Comparison of ENCODE assay signal across 31 cellular contexts in the genomic region with DNA sequence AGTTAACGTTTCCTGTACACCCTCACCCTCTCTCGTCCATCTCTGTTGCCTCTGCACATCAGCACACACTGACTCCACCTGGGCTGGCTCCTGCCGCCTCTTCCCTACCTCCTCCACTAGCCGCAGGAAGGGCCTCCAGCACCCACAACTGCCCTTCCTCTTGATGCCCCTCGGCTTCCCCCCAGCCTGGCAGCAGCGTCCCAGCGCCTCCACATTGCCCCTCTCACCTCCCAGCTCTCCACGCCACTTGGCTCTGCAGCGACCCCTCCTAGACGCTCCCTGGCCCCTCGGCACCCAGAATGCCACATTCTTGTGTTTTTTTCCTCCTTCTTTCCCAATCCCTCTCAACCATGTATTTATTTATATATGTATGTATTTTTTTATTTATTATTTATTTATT.
"Had no signal": no experiment of that assay in that cellular context is flagged by ENCODE, and none has a peak within 500 bp of the region (broad histone marks: within the 10 kb centered on the region; RNA-seq: fewer than 3 reads in every experiment).

No MANE protein-coding gene starts in this region.

- DNase-seq: activated CD4-positive, alpha-beta memory T cell treated with anti-CD3 and anti-CD28 coated beads for 36 hours; activated CD4-positive, alpha-beta T cell treated with anti-CD3 and anti-CD28 coated beads for 36 hours; activated CD4-positive, alpha-beta T cell treated with anti-CD3 and anti-CD28 coated beads, Interleukin-2, amount 10 ng/mL, durations not matched to agents 24 days and 14 days; activated CD4-positive, CD25-positive, alpha-beta regulatory T cell; activated CD4-positive, CD25-positive, alpha-beta regulatory T cell treated with anti-CD3 and anti-CD28 coated beads, Interleukin-2, amount 50 U/mL, for 72 hours; activated CD8-positive, alpha-beta memory T cell treated with anti-CD3 and anti-CD28 coated beads, Interleukin-2, amount 50 U/mL, for 4 hours; activated CD8-positive, alpha-beta T cell treated with anti-CD3 and anti-CD28 coated beads, Interleukin-2, amount 10 ng/mL, durations not matched to agents 7 days and 5 days; activated effector memory CD4-positive, alpha-beta T cell treated with anti-CD3 and anti-CD28 coated beads, Interleukin-2, amount 50 U/mL, for 16 hours; activated naive CD4-positive, alpha-beta T cell treated with anti-CD3 and anti-CD28 coated beads, Interleukin-2, amount 10 ng/mL, durations not matched to agents 7 days and 5 days; activated naive CD8-positive, alpha-beta T cell treated with anti-CD3 and anti-CD28 coated beads, Interleukin-2, amount 10 ng/mL, durations not matched to agents 7 days and 5 days; activated T-cell treated with anti-CD3 and anti-CD28 coated beads, Interleukin-2, amount 50 U/mL, for 1 hour; activated T-cell treated with anti-CD3 and anti-CD28 coated beads, Interleukin-2, amount 50 U/mL, for 48 hours; central memory CD4-positive, alpha-beta T cell; cerebellar nuclear complex; dorsolateral prefrontal cortex; effector memory CD4-positive, alpha-beta T cell; erythroblast; foreskin keratinocyte; gastrocnemius medialis; T-helper 2 cell had no signal

- H3K9me3 ChIP-seq: ascending aorta, breast epithelium, esophagus muscularis mucosa, gastrocnemius medialis had no signal

- H3K27ac Mint-ChIP-seq: activated CD4-positive, alpha-beta memory T cell treated with anti-CD3 and anti-CD28 coated beads for 36 hours; activated CD4-positive, alpha-beta T cell treated with anti-CD3 and anti-CD28 coated beads for 36 hours; activated CD4-positive, alpha-beta T cell treated with anti-CD3 and anti-CD28 coated beads, Interleukin-2, amount 10 ng/mL, durations not matched to agents 24 days and 14 days; activated CD8-positive, alpha-beta memory T cell treated with anti-CD3 and anti-CD28 coated beads, Interleukin-2, amount 10 ng/mL, durations not matched to agents 7 days and 5 days; activated CD8-positive, alpha-beta T cell treated with anti-CD3 and anti-CD28 coated beads, Interleukin-2, amount 10 ng/mL, durations not matched to agents 7 days and 5 days; activated naive CD4-positive, alpha-beta T cell treated with anti-CD3 and anti-CD28 coated beads, Interleukin-2, amount 10 ng/mL, durations not matched to agents 7 days and 5 days; activated naive CD4-positive, alpha-beta T cell treated with anti-CD3 and anti-CD28 coated beads, Interleukin-2, amount 50 U/mL, for 72 hours; activated naive CD8-positive, alpha-beta T cell treated with anti-CD3 and anti-CD28 coated beads, Interleukin-2, amount 10 ng/mL, durations not matched to agents 7 days and 5 days; activated T-helper 1 cell treated with anti-CD3 and anti-CD28 coated beads, Interleukin-12 subunit alpha, Interleukin-12 subunit beta, Interleukin-2, Interleukin-4 antibody, amounts not matched to agents 30 ng/mL and 10 ng/mL and 1 ng/mL, durations not matched to agents 14 hours and 24 hours and 36 hours; activated T-helper 2 cell treated with anti-CD3 and anti-CD28 coated beads, Interferon-gamma antibody, Interleukin-2, Interleukin-4, amounts not matched to agents 10 μg/mL and 5 μg/mL and 100 μg/mL, durations not matched to agents 14 hours and 24 hours and 36 hours; dendritic cell treated with granulocyte-macrophage colony-stimulating factor and Interleukin-4, amounts not matched to agents 40 ng/mL and 50 ng/mL, for 4 days had no signal

- H3K36me3 ChIP-seq: ascending aorta, breast epithelium, cardiac muscle cell, esophagus muscularis mucosa, gastrocnemius medialis had no signal

- H3K27ac ChIP-seq: ascending aorta, breast epithelium, cardiac muscle cell, coronary artery, dorsolateral prefrontal cortex, esophagus muscularis mucosa, foreskin keratinocyte, gastrocnemius medialis had no signal

- H3K27me3 ChIP-seq: ascending aorta, breast epithelium, cardiac muscle cell, esophagus muscularis mucosa, foreskin keratinocyte, gastrocnemius medialis had no signal

- H3K9me3 Mint-ChIP-seq: activated CD4-positive, alpha-beta memory T cell treated with anti-CD3 and anti-CD28 coated beads for 36 hours; activated CD4-positive, alpha-beta T cell treated with anti-CD3 and anti-CD28 coated beads, Interleukin-2, amount 10 ng/mL, durations not matched to agents 24 days and 14 days; activated naive CD4-positive, alpha-beta T cell treated with anti-CD3 and anti-CD28 coated beads, Interleukin-2, amount 10 ng/mL, durations not matched to agents 7 days and 5 days; activated naive CD4-positive, alpha-beta T cell treated with anti-CD3 and anti-CD28 coated beads, Interleukin-2, amount 50 U/mL, for 72 hours; activated naive CD8-positive, alpha-beta T cell treated with anti-CD3 and anti-CD28 coated beads, Interleukin-2, amount 10 ng/mL, durations not matched to agents 7 days and 5 days; activated T-helper 1 cell treated with anti-CD3 and anti-CD28 coated beads, Interleukin-12 subunit alpha, Interleukin-12 subunit beta, Interleukin-2, Interleukin-4 antibody, amounts not matched to agents 30 ng/mL and 10 ng/mL and 1 ng/mL, durations not matched to agents 14 hours and 24 hours and 36 hours; activated T-helper 2 cell treated with anti-CD3 and anti-CD28 coated beads, Interferon-gamma antibody, Interleukin-2, Interleukin-4, amounts not matched to agents 10 μg/mL and 5 μg/mL and 100 μg/mL, durations not matched to agents 14 hours and 24 hours and 36 hours; brain; dendritic cell treated with granulocyte-macrophage colony-stimulating factor and Interleukin-4, amounts not matched to agents 40 ng/mL and 50 ng/mL, for 4 days had no signal

- H3K4me1 ChIP-seq: ascending aorta, breast epithelium, esophagus muscularis mucosa, foreskin keratinocyte, gastrocnemius medialis had no signal

- H3K27me3 Mint-ChIP-seq: activated CD4-positive, alpha-beta T cell treated with anti-CD3 and anti-CD28 coated beads for 36 hours; activated CD4-positive, alpha-beta T cell treated with anti-CD3 and anti-CD28 coated beads, Interleukin-2, amount 10 ng/mL, durations not matched to agents 24 days and 14 days; activated naive CD8-positive, alpha-beta T cell treated with anti-CD3 and anti-CD28 coated beads, Interleukin-2, amount 10 ng/mL, durations not matched to agents 7 days and 5 days; brain had no signal

- H3K4me3 Mint-ChIP-seq: activated CD4-positive, alpha-beta memory T cell treated with anti-CD3 and anti-CD28 coated beads for 36 hours; activated CD4-positive, alpha-beta T cell treated with anti-CD3 and anti-CD28 coated beads for 36 hours; activated CD4-positive, alpha-beta T cell treated with anti-CD3 and anti-CD28 coated beads, Interleukin-2, amount 10 ng/mL, durations not matched to agents 24 days and 14 days; activated CD8-positive, alpha-beta memory T cell treated with anti-CD3 and anti-CD28 coated beads, Interleukin-2, amount 10 ng/mL, durations not matched to agents 7 days and 5 days; activated CD8-positive, alpha-beta T cell treated with anti-CD3 and anti-CD28 coated beads, Interleukin-2, amount 10 ng/mL, durations not matched to agents 7 days and 5 days; activated naive CD4-positive, alpha-beta T cell treated with anti-CD3 and anti-CD28 coated beads, Interleukin-2, amount 10 ng/mL, durations not matched to agents 7 days and 5 days; activated naive CD8-positive, alpha-beta T cell treated with anti-CD3 and anti-CD28 coated beads, Interleukin-2, amount 10 ng/mL, durations not matched to agents 7 days and 5 days; activated T-helper 1 cell treated with anti-CD3 and anti-CD28 coated beads, Interleukin-12 subunit alpha, Interleukin-12 subunit beta, Interleukin-2, Interleukin-4 antibody, amounts not matched to agents 30 ng/mL and 10 ng/mL and 1 ng/mL, durations not matched to agents 14 hours and 24 hours and 36 hours; brain; dendritic cell treated with granulocyte-macrophage colony-stimulating factor and Interleukin-4, amounts not matched to agents 40 ng/mL and 50 ng/mL, for 4 days had no signal

- H3K4me3 ChIP-seq: ascending aorta, breast epithelium, cardiac muscle cell, coronary artery, dorsolateral prefrontal cortex, esophagus muscularis mucosa, gastrocnemius medialis had no signal

- H3K36me3 Mint-ChIP-seq: activated CD4-positive, alpha-beta memory T cell treated with anti-CD3 and anti-CD28 coated beads for 36 hours; activated CD8-positive, alpha-beta memory T cell treated with anti-CD3 and anti-CD28 coated beads, Interleukin-2, amount 10 ng/mL, durations not matched to agents 7 days and 5 days; activated naive CD4-positive, alpha-beta T cell treated with anti-CD3 and anti-CD28 coated beads, Interleukin-2, amount 10 ng/mL, durations not matched to agents 7 days and 5 days; activated naive CD4-positive, alpha-beta T cell treated with anti-CD3 and anti-CD28 coated beads, Interleukin-2, amount 50 U/mL, for 72 hours; activated naive CD8-positive, alpha-beta T cell treated with anti-CD3 and anti-CD28 coated beads, Interleukin-2, amount 10 ng/mL, durations not matched to agents 7 days and 5 days had no signal

- H3K4me1 Mint-ChIP-seq: activated CD4-positive, alpha-beta T cell treated with anti-CD3 and anti-CD28 coated beads for 36 hours; activated CD4-positive, alpha-beta T cell treated with anti-CD3 and anti-CD28 coated beads, Interleukin-2, amount 10 ng/mL, durations not matched to agents 24 days and 14 days; activated CD8-positive, alpha-beta memory T cell treated with anti-CD3 and anti-CD28 coated beads, Interleukin-2, amount 10 ng/mL, durations not matched to agents 7 days and 5 days; activated naive CD4-positive, alpha-beta T cell treated with anti-CD3 and anti-CD28 coated beads, Interleukin-2, amount 10 ng/mL, durations not matched to agents 7 days and 5 days; activated naive CD8-positive, alpha-beta T cell treated with anti-CD3 and anti-CD28 coated beads, Interleukin-2, amount 10 ng/mL, durations not matched to agents 7 days and 5 days had no signal
